18 cellular contexts compared by ENCODE assay signal in the genomic region with DNA sequence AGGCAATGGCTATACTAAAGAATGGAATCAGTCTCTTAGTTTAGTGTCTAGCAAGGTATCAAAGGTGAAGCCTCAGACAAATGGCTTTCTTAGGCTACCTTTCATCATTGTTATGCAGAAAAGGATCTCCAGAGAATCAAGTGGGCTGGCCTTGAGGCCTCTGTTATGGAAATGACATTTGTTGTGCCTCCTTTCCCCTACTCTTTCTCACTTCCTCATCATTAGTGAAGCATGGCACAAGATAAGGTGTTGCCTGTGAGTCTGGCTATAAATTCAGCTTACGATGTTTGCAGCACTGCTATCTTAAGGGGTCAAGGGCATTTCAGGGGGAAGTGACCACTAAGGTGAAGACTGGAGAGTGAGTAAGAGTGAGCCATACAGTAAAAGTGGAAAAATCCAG. TPM values are rescaled to one million over a fixed set of nuclear protein-coding genes. Genes with fewer than 3 reads are reported as not detected.
DNase-seq lines count a peak whose midpoint lies in the region; ATAC-seq and TF ChIP-seq lines count a peak whose summit lies in the region.
"Not testable (repeated sequence)": the region's sequence is repeated elsewhere in the genome, so short reads cannot be mapped to it uniquely, and the experiment has no call there.
"Had no signal": no experiment of that assay in that cellular context is flagged by ENCODE, and none has a peak within 500 bp of the region (broad histone marks: within the 10 kb centered on the region; RNA-seq: fewer than 3 reads in every experiment).

No MANE protein-coding gene starts in this region.

- not testable (repeated sequence) for TF ChIP-seq CTCF in spleen (IDR thresholded peaks at IDR 0.05 in 8 of 11, conservative IDR thresholded peaks at IDR 0.05 in 3 of 11)

- intact Hi-C loops in spleen (cut with DNase I; ENCODE audit: low total_unique reads): not testable (repeated sequence)

- TF ChIP-seq POLR2A in spleen (IDR thresholded peaks at IDR 0.05): not testable (repeated sequence)

- H3K36me3 ChIP-seq in spleen: not testable (repeated sequence)

- peak; percentile 87 for ATAC-seq in GM18498 (IDR thresholded peaks at IDR 0.05; ENCODE audit: unreplicated experiment)
- ATAC-seq in GM19025 (IDR thresholded peaks at IDR 0.05; ENCODE audit: low read depth, unreplicated experiment): peak; percentile 64
- ATAC-seq in GM21390 (IDR thresholded peaks at IDR 0.05; ENCODE audit: unreplicated experiment): peak; percentile 77
- peak; percentile 83 for ATAC-seq in HG02623 (IDR thresholded peaks at IDR 0.05; ENCODE audit: unreplicated experiment)
- peak; percentile 74 for ATAC-seq in HG03095 (IDR thresholded peaks at IDR 0.05; ENCODE audit: unreplicated experiment)
- ATAC-seq in HG03521 (IDR thresholded peaks at IDR 0.05; ENCODE audit: unreplicated experiment): peak; percentile 76

- WGBS in spleen, 5 donors: 24 to 54% (median 44%) methylated on average over 1 of the region's 1 CpG

- not testable (repeated sequence) for H3K9me3 ChIP-seq in spleen

- peaks cover 0 to 41% (median 2%) of the 10 kb centered on the region in 6 donors for H3K4me1 ChIP-seq in spleen

- H3K27me3 ChIP-seq in spleen (replicated peaks in 1 of 7): not testable (repeated sequence)

- peak overlapping the region in 6 of 8 donors; percentile 4 to 63 (median 48) for H3K27ac ChIP-seq in spleen

- DNase-seq in OCI-M1 (lab: John Stamatoyannopoulos, UW): peak; percentile 4
- not testable (repeated sequence) for DNase-seq in spleen

- H3K4me3 ChIP-seq in spleen: not testable (repeated sequence)

RNA-seq across cellular contexts. Expression of a gene that starts 9.1 kb away (rescaled TPM):
- total RNA-seq in spleen: not detected
- polyA plus RNA-seq in spleen: not detected
- total RNA-seq: CD8-positive, alpha-beta memory T cell; H4; LHCN-M2; lung; naive thymus-derived CD4-positive, alpha-beta T cell; pancreas; sigmoid colon; vagina had no signal
- polyA plus RNA-seq: AG04450; CD8-positive, alpha-beta memory T cell; lung; naive thymus-derived CD4-positive, alpha-beta T cell; pancreas; sigmoid colon; SK-N-SH had no signal

RNA-seq across cellular contexts. Expression of a gene that starts 11.8 kb away (rescaled TPM):
- total RNA-seq in spleen: 1 to 10 TPM; 1.2 to 5.8 (median 3.4) TPM
- 1 to 10 TPM; 1.1 to 2.7 (median 1.6) TPM for polyA plus RNA-seq in spleen
- polyA plus RNA-seq: naive thymus-derived CD4-positive, alpha-beta T cell had no signal

RNA-seq across cellular contexts. Expression of a gene that starts 47.4 kb away (rescaled TPM):
- 100 to 1,000 TPM in 1 of 7 donors, 10 to 100 TPM in 6; 54.7 to 130 (median 67.2) TPM for total RNA-seq in spleen
- polyA plus RNA-seq in spleen: 10 to 100 TPM; 28.3 to 60.7 (median 51.4) TPM
